ENCODE assay signal across 12 cellular contexts in genomic region chr3:52407779-52408178, GRCh38. TPM values are rescaled to one million over a fixed set of nuclear protein-coding genes. Genes with fewer than 3 reads are reported as not detected.
DNase-seq lines count a peak whose midpoint lies in the region; ATAC-seq and TF ChIP-seq lines count a peak whose summit lies in the region.
"Had no signal": no experiment of that assay in that cellular context is flagged by ENCODE, and none has a peak within 500 bp of the region (broad histone marks: within the 10 kb centered on the region; RNA-seq: fewer than 3 reads in every experiment).

No MANE protein-coding gene starts in this region.

- H3K36me3 Mint-ChIP-seq in CD14-positive monocyte = peaks cover 57 to 58% of the 10 kb centered on the region in 2 donors
- peaks cover 0 to 47% (median 2%) of the 10 kb centered on the region in 3 donors for H3K36me3 Mint-ChIP-seq in naive thymus-derived CD8-positive, alpha-beta T cell

- TF ChIP-seq RAD21 in HCT116 (IDR thresholded peaks at IDR 0.05; ENCODE audit: low read depth) = no peak

- TF ChIP-seq CTCF in CD14-positive monocyte (IDR thresholded peaks at IDR 0.05) (no peak), HCT116 (IDR thresholded peaks at IDR 0.05 in 2 of 3, conservative IDR thresholded peaks at IDR 0.05 in 1 of 3; ENCODE audit: borderline replicate concordance in 1 of 3, insufficient read depth in 1 of 3, low read depth in 2 of 3, low read length in 2 of 3) (no peak), adrenal gland (IDR thresholded peaks at IDR 0.05) (no peak)

- intact Hi-C loops in CD14-positive monocyte (cut with micrococcal nuclease) (loop anchor here in 1 of 2 donors (10.0 kb wide), 1 partner anchor 123 kb away; the partner anchor contains the start of gene GLYCTK), HCT116 (cut with micrococcal nuclease) (no loop called here), adrenal gland (cut with DNase I) (no loop called here)

- H4K20me1 ChIP-seq in HCT116 (ENCODE audit: insufficient read depth) = no peaks in the 10 kb centered on the region

- H2AFZ ChIP-seq in HCT116 (ENCODE audit: low read depth, low read length, poor library complexity, severe bottlenecking) = no peak overlapping the region
- H2AFZ ChIP-seq: hepatocyte had no signal

- 44 to 81% (median 58%) methylated on average over 1 to 3 of the region's 3 CpGs for WGBS in adrenal gland, 4 donors

- H3K9me3 Mint-ChIP-seq in CD14-positive monocyte = no peaks in the 10 kb centered on the region
- no peaks in the 10 kb centered on the region for H3K9me3 Mint-ChIP-seq in naive thymus-derived CD8-positive, alpha-beta T cell

- ATAC-seq in HCT116 (no peak), GM19328 (IDR thresholded peaks at IDR 0.05; ENCODE audit: unreplicated experiment) (no peak)
- ATAC-seq in naive thymus-derived CD8-positive, alpha-beta T cell = no peak

- H3K27me3 ChIP-seq in HCT116 (ENCODE audit: insufficient read depth, low read length) = no peaks in the 10 kb centered on the region
- H3K27me3 ChIP-seq in adrenal gland = no peaks in the 10 kb centered on the region
- H3K27me3 ChIP-seq: hepatocyte had no signal

- TF ChIP-seq POLR2A in HCT116 (IDR thresholded peaks at IDR 0.05; ENCODE audit: borderline replicate concordance, extremely low read depth, insufficient read depth, insufficient read length) (no peak), adrenal gland (IDR thresholded peaks at IDR 0.05) (no peak)

- H3K36me3 ChIP-seq in HCT116 (ENCODE audit: control insufficient read depth in 1 of 2, insufficient read depth in 2 of 2, low read length in 2 of 2) (peaks cover 29 to 57% of the 10 kb centered on the region in 2 experiments), adrenal gland (replicated peaks in 1 of 2) (peaks cover 0 to 52% of the 10 kb centered on the region in 2 donors)

- CTCF ChIA-PET in HCT116 (lab: Charles Lee) = no interaction called here

- RAD21 ChIA-PET in HCT116 (lab: Charles Lee; ENCODE audit: low non-redundant PET in 1 of 2, low total read pairs in 2 of 2, uncharacterized antibody in 2 of 2, unreplicated experiment in 2 of 2) = no interaction called here

- POLR2A ChIA-PET in HCT116 (lab: Charles Lee) = no interaction called here
- POLR2A ChIA-PET in naive thymus-derived CD8-positive, alpha-beta T cell (lab: Charles Lee) = no interaction called here

- peak overlapping the region in 1 of 7 donors; percentile 22 for H3K27ac Mint-ChIP-seq in CD14-positive monocyte
- H3K27ac Mint-ChIP-seq in naive thymus-derived CD8-positive, alpha-beta T cell = peak overlapping the region in 9 of 10 donors; percentile 76 to 99 (median 96)

- H3K9me3 ChIP-seq in HCT116 (ENCODE audit: control insufficient read depth in 1 of 2, insufficient read depth in 1 of 2, low read depth in 1 of 2, low read length in 2 of 2) (no peaks in the 10 kb centered on the region), adrenal gland (replicated peaks in 1 of 3) (no peaks in the 10 kb centered on the region)
- H3K9me3 ChIP-seq: prostate gland had no signal

- peaks cover 0 to under 1% (median 0%) of the 10 kb centered on the region in 3 donors for H3K27me3 Mint-ChIP-seq in CD14-positive monocyte (ENCODE audit: low read depth in 3 of 3)
- no peaks in the 10 kb centered on the region for H3K27me3 Mint-ChIP-seq in naive thymus-derived CD8-positive, alpha-beta T cell

- H3K27ac ChIP-seq in HCT116 (ENCODE audit: low read depth, low read length) = no peak overlapping the region
- peak overlapping the region in 1 of 5 donors; percentile 96 for H3K27ac ChIP-seq in adrenal gland
- H3K27ac ChIP-seq: hepatocyte, prostate gland had no signal

- peaks cover 26% of the 10 kb centered on the region for H3K79me2 ChIP-seq in HCT116 (ENCODE audit: insufficient read depth, low read length)

- no peaks in the 10 kb centered on the region for H3K9me2 ChIP-seq in HCT116 (ENCODE audit: insufficient read depth)

- H3K4me1 ChIP-seq in HCT116 (ENCODE audit: control insufficient read depth in 1 of 2, insufficient read depth in 2 of 2, low read length in 2 of 2) (peaks cover 11 to 26% of the 10 kb centered on the region in 2 experiments; a peak in 3 of 4 replicates), adrenal gland (replicated peaks in 1 of 2) (peaks cover 24 to 38% of the 10 kb centered on the region in 2 donors)

- H3K4me3 ChIP-seq in HCT116 (replicated peaks in 1 of 2; ENCODE audit: low read depth in 1 of 2, low read length in 2 of 2) = no peak overlapping the region
- no peak overlapping the region for H3K4me3 ChIP-seq in adrenal gland
- H3K4me3 ChIP-seq: hepatocyte, prostate gland had no signal

- DNase-seq in CD14-positive monocyte (ENCODE audit: low spot score) = peak; percentile 34
- no peak for DNase-seq in HCT116 (ENCODE audit: low read depth, low spot score)
- peak in 6 of 7 donors; percentile 41 to 77 (median 67) for DNase-seq in adrenal gland
- DNase-seq in naive thymus-derived CD8-positive, alpha-beta T cell = peak in 1 of 10 donors; percentile 54
- DNase-seq in NCI-H2227 (lab: John Stamatoyannopoulos, UW; ENCODE audit: unreplicated experiment) = no peak
- no peak for DNase-seq in AG08396 (ENCODE audit: low spot score)
- no peak for DNase-seq in mesenteric fat pad (ENCODE audit: low spot score)
- DNase-seq: stimulated activated CD4-positive, alpha-beta T cell treated with anti-CD3 and anti-CD28 coated beads, Interleukin-4, amount 100 ng/mL, for 24 hours had no signal

- H3K4me1 Mint-ChIP-seq in CD14-positive monocyte = peaks cover 35% of the 10 kb centered on the region
- peaks cover 19 to 41% (median 37%) of the 10 kb centered on the region in 4 donors for H3K4me1 Mint-ChIP-seq in naive thymus-derived CD8-positive, alpha-beta T cell

- no peak overlapping the region for H3K4me3 Mint-ChIP-seq in CD14-positive monocyte
- H3K4me3 Mint-ChIP-seq in naive thymus-derived CD8-positive, alpha-beta T cell = peak overlapping the region in 9 of 10 donors; percentile 2 to 94 (median 91)

- BruUV-seq in HCT116 (replicated peaks; lab: Mats Ljungman, UMichigan) = no TSS peak

- H3K4me2 ChIP-seq in HCT116 (ENCODE audit: low read length) = 0 out of 2 replicates have a peak overlapping the region, but pooled peaks have one; percentile 93

- H3K9ac ChIP-seq in HCT116 (ENCODE audit: low read length) = no peak overlapping the region

TF ChIP-seq in HCT116, 20 proteins besides CTCF, POLR2A, EP300 and RAD21 (continues in another document):
- TF ChIP-seq ZNF274 (IDR thresholded peaks at IDR 0.05; ENCODE audit: low read depth, low read length) = no peak
- no peak for TF ChIP-seq ATF3 (IDR thresholded peaks at IDR 0.05)

RNA-seq across cellular contexts. Expression of gene BAP1, which starts 2.0 kb away (rescaled TPM):
- polyA plus RNA-seq in CD14-positive monocyte = 10 to 100 TPM; 11.2 to 12.9 TPM
- 72.0 TPM for total RNA-seq in HCT116 (2021; ENCODE audit: unreplicated experiment)
- polyA plus RNA-seq in HCT116 (2012) = 47.3 and 50.3 TPM in 2 replicates
- 100 to 1,000 TPM in 1 of 8 donors, 10 to 100 TPM in 7; 68.8 to 114 (median 90.1) TPM for total RNA-seq in adrenal gland
- polyA plus RNA-seq in adrenal gland = 100 to 1,000 TPM in 2 of 3 donors, 10 to 100 TPM in 1; 44.0 to 146 (median 122) TPM
- 100 to 1,000 TPM; 105 to 106 TPM for total RNA-seq in naive thymus-derived CD8-positive, alpha-beta T cell
- 10 to 100 TPM; 15.8 to 22.6 (median 16.9) TPM for polyA plus RNA-seq in naive thymus-derived CD8-positive, alpha-beta T cell
- 66.6 TPM for total RNA-seq in mesenteric fat pad

RNA-seq across cellular contexts. Expression of gene PHF7, which starts 2.7 kb away (rescaled TPM):
- polyA plus RNA-seq in CD14-positive monocyte (1 to 10 TPM; 3.3 to 6.2 TPM), adrenal gland (10 to 100 TPM in 1 of 3 donors, 1 to 10 TPM in 2; 4.0 to 13.1 (median 4.6) TPM)
- total RNA-seq in HCT116 (2021; ENCODE audit: unreplicated experiment) (10.0 TPM), adrenal gland (10 to 100 TPM in 1 of 8 donors, 1 to 10 TPM in 7; 4.8 to 12.2 (median 6.3) TPM), mesenteric fat pad (10.1 TPM)
- polyA plus RNA-seq in HCT116 (2012) = 6.1 and 9.1 TPM in 2 replicates
- 10 to 100 TPM; 14.2 to 18.1 TPM for total RNA-seq in naive thymus-derived CD8-positive, alpha-beta T cell
- polyA plus RNA-seq in naive thymus-derived CD8-positive, alpha-beta T cell = 1 to 10 TPM; 7.1 to 9.5 (median 7.7) TPM

RNA-seq across cellular contexts. Expression of gene SEMA3G, which starts 37.1 kb away (rescaled TPM):
- not detected for polyA plus RNA-seq in CD14-positive monocyte
- total RNA-seq in HCT116 (2021; ENCODE audit: unreplicated experiment) = 4.2 TPM
- 1.3 and 1.4 TPM in 2 replicates for polyA plus RNA-seq in HCT116 (2012)
- 1 to 10 TPM; 1.9 to 6.8 (median 3.1) TPM for total RNA-seq in adrenal gland
- polyA plus RNA-seq in adrenal gland = 1 to 10 TPM in 2 of 3 donors, under 1 TPM in 1; 0.81 to 6.4 (median 1.9) TPM
- total RNA-seq in naive thymus-derived CD8-positive, alpha-beta T cell = not detected
- not detected for polyA plus RNA-seq in naive thymus-derived CD8-positive, alpha-beta T cell
- total RNA-seq in mesenteric fat pad = 144 TPM

RNA-seq across cellular contexts. Expression of gene TNNC1, which starts 46.1 kb away (rescaled TPM):
- not detected for polyA plus RNA-seq in CD14-positive monocyte
- total RNA-seq in HCT116 (2021; ENCODE audit: unreplicated experiment) = 2.2 TPM
- 6.1 and 7.1 TPM in 2 replicates for polyA plus RNA-seq in HCT116 (2012)
- 10 to 100 TPM in 3 of 8 donors, 1 to 10 TPM in 5; 1.1 to 42.0 (median 6.3) TPM for total RNA-seq in adrenal gland
- 10 to 100 TPM in 2 of 3 donors, 1 to 10 TPM in 1; 4.2 to 32.7 (median 26.7) TPM for polyA plus RNA-seq in adrenal gland
- total RNA-seq in naive thymus-derived CD8-positive, alpha-beta T cell = 1 to 10 TPM; 7.1 to 7.8 TPM
- 1 to 10 TPM in 1 of 3 donors, under 1 TPM in 2; 0.60 to 1.4 (median 0.90) TPM for polyA plus RNA-seq in naive thymus-derived CD8-positive, alpha-beta T cell
- total RNA-seq in mesenteric fat pad = not detected
- total RNA-seq: lung microvascular endothelial cell had no signal

RNA-seq across cellular contexts. Expression of gene NISCH, which starts 47.6 kb away (rescaled TPM):
- polyA plus RNA-seq in CD14-positive monocyte = 10 to 100 TPM in 1 of 2 donors, 1 to 10 TPM in 1; 9.7 to 13.1 TPM
- total RNA-seq in HCT116 (2021; ENCODE audit: unreplicated experiment) = 72.8 TPM
- polyA plus RNA-seq in HCT116 (2012) = 54.7 and 58.3 TPM in 2 replicates
- 100 to 1,000 TPM in 5 of 8 donors, 10 to 100 TPM in 3; 69.5 to 145 (median 113) TPM for total RNA-seq in adrenal gland
- 100 to 1,000 TPM in 1 of 3 donors, 10 to 100 TPM in 2; 39.4 to 186 (median 93.5) TPM for polyA plus RNA-seq in adrenal gland
- total RNA-seq in naive thymus-derived CD8-positive, alpha-beta T cell = 100 to 1,000 TPM; 180 to 191 TPM
- 10 to 100 TPM; 17.8 to 30.1 (median 20.4) TPM for polyA plus RNA-seq in naive thymus-derived CD8-positive, alpha-beta T cell
- total RNA-seq in mesenteric fat pad = 71.6 TPM

Comparison
In these comparisons a context has a peak if more than half of its experiments do, and no peak if none do; other contexts are left out.
1. DNase-seq: peak in CD14-positive monocyte (single experiment) and adrenal gland (6 of 7); none in HCT116 (single experiment), NCI-H2227 (single experiment), AG08396 (single experiment) and mesenteric fat pad (single experiment).
2. H3K4me3 Mint-ChIP-seq: peak in naive thymus-derived CD8-positive, alpha-beta T cell (9 of 10); none in CD14-positive monocyte (0 of 2).
3. RNA of gene SEMA3G, which starts 37.1 kb away (total RNA-seq): 144 TPM in mesenteric fat pad (single experiment); 4.2 TPM in HCT116 (single experiment), 1.9 to 6.8 TPM in adrenal gland and not detected in naive thymus-derived CD8-positive, alpha-beta T cell; every median in the first group is over 10 times any median in the second.